19 cellular contexts compared by ENCODE assay signal in the genomic region with DNA sequence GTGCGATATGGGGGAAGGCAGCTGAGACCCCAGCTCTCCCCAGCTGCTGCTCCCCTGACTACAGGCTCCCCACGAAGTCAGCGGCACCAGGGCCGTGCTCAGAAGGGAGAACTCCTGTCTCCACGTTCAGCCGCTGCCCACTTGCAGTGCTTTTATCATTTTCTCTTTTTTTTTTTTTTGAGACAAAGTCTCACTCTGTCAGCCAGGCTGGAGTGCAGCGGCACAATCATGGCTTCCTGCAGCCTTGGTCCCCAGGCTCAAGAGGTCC. TPM values are rescaled to one million over a fixed set of nuclear protein-coding genes. Genes with fewer than 3 reads are reported as not detected.
DNase-seq lines count a peak whose midpoint lies in the region; ATAC-seq and TF ChIP-seq lines count a peak whose summit lies in the region.
"Had no signal": no experiment of that assay in that cellular context is flagged by ENCODE, and none has a peak within 500 bp of the region (broad histone marks: within the 10 kb centered on the region; RNA-seq: fewer than 3 reads in every experiment).

No MANE protein-coding gene starts in this region.

- H3K4me2 ChIP-seq in trophoblast cell (ENCODE audit: low read length), result no peak overlapping the region

- no peak for ATAC-seq in activated CD8-positive, alpha-beta memory T cell treated with anti-CD3 and anti-CD28 coated beads, Interleukin-2, amount 10 ng/mL, durations not matched to agents 7 days and 5 days
- ATAC-seq in activated B cell treated with CpG ODN at 0.5 μM for 24 hours (ENCODE audit: low read depth) (no peak), GM18517 (IDR thresholded peaks at IDR 0.05; ENCODE audit: unreplicated experiment) (no peak)

- peaks cover 0 to 6% (median 2%) of the 10 kb centered on the region in 4 donors for H3K36me3 ChIP-seq in liver (ENCODE audit: control insufficient read depth in 4 of 4, insufficient read depth in 3 of 4, low read depth in 1 of 4, low read length in 3 of 4)
- peaks cover 6 to 9% of the 10 kb centered on the region in 2 experiments for H3K36me3 ChIP-seq in trophoblast cell (ENCODE audit: control insufficient read depth in 1 of 2, insufficient read depth in 2 of 2, low read length in 2 of 2)
- H3K36me3 ChIP-seq: BE2C had no signal

- H2AFZ ChIP-seq in trophoblast cell (ENCODE audit: insufficient read depth, low read length, poor library complexity), result no peak overlapping the region

- peaks cover 4 to 39% (median 15%) of the 10 kb centered on the region in 4 donors for H3K4me1 ChIP-seq in liver (ENCODE audit: control insufficient read depth in 4 of 4, insufficient read depth in 4 of 4, low read length in 3 of 4)
- peaks cover 6 to 13% of the 10 kb centered on the region in 2 experiments for H3K4me1 ChIP-seq in trophoblast cell (ENCODE audit: control insufficient read depth in 1 of 2, insufficient read depth in 2 of 2, low read length in 2 of 2)

- H4K8ac ChIP-seq in trophoblast cell (ENCODE audit: low read depth, low read length), result no peak overlapping the region

- no peak for TF ChIP-seq RAD21 in liver (IDR thresholded peaks at IDR 0.05)

- no peak overlapping the region for H4K91ac ChIP-seq in trophoblast cell (ENCODE audit: low read depth, low read length)

- no peak overlapping the region for H3K18ac ChIP-seq in trophoblast cell (ENCODE audit: low read length)

- no peak overlapping the region for H3K4ac ChIP-seq in trophoblast cell (ENCODE audit: low read depth, low read length)

- H3K4me3 ChIP-seq in liver (ENCODE audit: low read depth in 1 of 3, low read length in 3 of 3) (no peak overlapping the region), trophoblast cell (ENCODE audit: low read depth, low read length) (peak overlapping the region; percentile 14)

- H2BK12ac ChIP-seq in trophoblast cell (ENCODE audit: low read length), result no peak overlapping the region

- H3K23ac ChIP-seq in trophoblast cell (ENCODE audit: low read length), result no peak overlapping the region

- H3K36me3 Mint-ChIP-seq in activated CD8-positive, alpha-beta memory T cell treated with anti-CD3 and anti-CD28 coated beads, Interleukin-2, amount 10 ng/mL, durations not matched to agents 7 days and 5 days, result no peaks in the 10 kb centered on the region
- H3K36me3 Mint-ChIP-seq in activated B cell treated with CpG ODN at 0.5 μM for 24 hours (ENCODE audit: low read depth), result peaks cover 2% of the 10 kb centered on the region

- TF ChIP-seq CTCF in activated B cell treated with CpG ODN at 0.5 μM for 24 hours (IDR thresholded peaks at IDR 0.05), result no peak
- no peak for TF ChIP-seq CTCF in liver (IDR thresholded peaks at IDR 0.05; ENCODE audit: low read depth, low read length, missing input control)

- peaks cover 2% of the 10 kb centered on the region for H3K79me2 ChIP-seq in trophoblast cell (ENCODE audit: control insufficient read depth, insufficient read depth, low read length, poor library complexity)

- no peak overlapping the region for H2AK5ac ChIP-seq in trophoblast cell (ENCODE audit: low read length)

- no peaks in the 10 kb centered on the region for H3K27me3 Mint-ChIP-seq in activated CD8-positive, alpha-beta memory T cell treated with anti-CD3 and anti-CD28 coated beads, Interleukin-2, amount 10 ng/mL, durations not matched to agents 7 days and 5 days
- H3K27me3 Mint-ChIP-seq in activated B cell treated with CpG ODN at 0.5 μM for 24 hours, result no peaks in the 10 kb centered on the region
- H3K27me3 Mint-ChIP-seq: CD4-positive, alpha-beta T cell had no signal

- no peaks in the 10 kb centered on the region for H3K9me3 ChIP-seq in liver (ENCODE audit: control insufficient read depth in 4 of 4, low read length in 3 of 4)
- H3K9me3 ChIP-seq in trophoblast cell (ENCODE audit: insufficient read depth, low read depth, low read length), result peaks cover 4% of the 10 kb centered on the region
- H3K9me3 ChIP-seq: BE2C had no signal

- no peak overlapping the region for H2BK5ac ChIP-seq in trophoblast cell (ENCODE audit: low read depth, low read length, poor library complexity)

- DNase-seq in activated CD8-positive, alpha-beta memory T cell treated with anti-CD3 and anti-CD28 coated beads, Interleukin-2, amount 10 ng/mL, durations not matched to agents 7 days and 5 days, result peak; percentile 37
- no peak for DNase-seq in activated CD8-positive, alpha-beta memory T cell treated with anti-CD3 and anti-CD28 coated beads, Interleukin-2, amount 50 U/mL, for 48 hours
- peak; percentile 4 for DNase-seq in activated B cell treated with CpG ODN at 0.5 μM for 24 hours
- DNase-seq in trophoblast cell, result no peak
- no peak for DNase-seq in COR-L47 (lab: John Stamatoyannopoulos, UW)
- DNase-seq in stimulated activated CD4-positive, alpha-beta T cell treated with anti-CD3 and anti-CD28 coated beads, Interleukin-2, amount 100 ng/mL, for 24 hours, result no peak
- DNase-seq: Calu3, KBM-7, MV-4-11, NCI-H1417, NCI-H187 treated with DMSO at 0.1 percent for 48 hours, NCI-H69, SIG-M5 had no signal

- H3K79me1 ChIP-seq in trophoblast cell (ENCODE audit: low read length), result no peaks in the 10 kb centered on the region

- CTCF ChIA-PET in activated CD8-positive, alpha-beta memory T cell treated with anti-CD3 and anti-CD28 coated beads, Interleukin-2, amount 10 ng/mL, durations not matched to agents 7 days and 5 days (lab: Charles Lee), result no interaction called here
- CTCF ChIA-PET in activated B cell treated with CpG ODN at 0.5 μM for 24 hours (lab: Charles Lee), result no interaction called here

- H3K4me1 Mint-ChIP-seq in activated CD8-positive, alpha-beta memory T cell treated with anti-CD3 and anti-CD28 coated beads, Interleukin-2, amount 10 ng/mL, durations not matched to agents 7 days and 5 days, result no peaks in the 10 kb centered on the region
- peaks cover 2% of the 10 kb centered on the region for H3K4me1 Mint-ChIP-seq in activated B cell treated with CpG ODN at 0.5 μM for 24 hours

- H3K27ac Mint-ChIP-seq in activated CD8-positive, alpha-beta memory T cell treated with anti-CD3 and anti-CD28 coated beads, Interleukin-2, amount 10 ng/mL, durations not matched to agents 7 days and 5 days, result no peak overlapping the region
- H3K27ac Mint-ChIP-seq in activated B cell treated with CpG ODN at 0.5 μM for 24 hours, result no peak overlapping the region
- H3K27ac Mint-ChIP-seq: CD4-positive, alpha-beta T cell had no signal

- H3K9ac ChIP-seq in liver (ENCODE audit: low read depth in 1 of 2, low read length in 2 of 2) (peak overlapping the region in 1 of 2 donors; percentile 34), trophoblast cell (ENCODE audit: low read length) (no peak overlapping the region)

- H3K14ac ChIP-seq in trophoblast cell (ENCODE audit: low read length), result no peak overlapping the region

- POLR2A ChIA-PET in activated B cell treated with CpG ODN at 0.5 μM for 24 hours (lab: Charles Lee), result no interaction called here

- intact Hi-C loops in activated B cell treated with CpG ODN at 0.5 μM for 24 hours (cut with micrococcal nuclease), result no loop called here

- H3K27ac ChIP-seq in liver (ENCODE audit: low read depth in 1 of 2, low read length in 2 of 2) (peak overlapping the region; percentile 83 to 92), trophoblast cell (ENCODE audit: low read depth, low read length) (no peak overlapping the region)
- H3K27ac ChIP-seq: 22Rv1 had no signal

- H3K27me3 ChIP-seq in liver (ENCODE audit: control insufficient read depth in 4 of 4, insufficient read depth in 4 of 4, low read length in 3 of 4), result no peaks in the 10 kb centered on the region
- no peaks in the 10 kb centered on the region for H3K27me3 ChIP-seq in trophoblast cell (ENCODE audit: insufficient read depth, low read length)
- H3K27me3 ChIP-seq: BE2C had no signal

- no peak overlapping the region for H4K12ac ChIP-seq in trophoblast cell (ENCODE audit: low read depth, low read length)

- no peak overlapping the region for H3K4me3 Mint-ChIP-seq in activated CD8-positive, alpha-beta memory T cell treated with anti-CD3 and anti-CD28 coated beads, Interleukin-2, amount 10 ng/mL, durations not matched to agents 7 days and 5 days
- H3K4me3 Mint-ChIP-seq in activated B cell treated with CpG ODN at 0.5 μM for 24 hours, result no peak overlapping the region
- H3K4me3 Mint-ChIP-seq: CD4-positive, alpha-beta T cell had no signal

- 71% methylated on average over 7 of the region's 7 CpGs for WGBS in liver
- no CpG with 5 or more reads among the region's 7 CpGs for WGBS in trophoblast cell (ENCODE audit: extremely low coverage, insufficient coverage, insufficient read length)

- no peaks in the 10 kb centered on the region for H3K9me3 Mint-ChIP-seq in activated CD8-positive, alpha-beta memory T cell treated with anti-CD3 and anti-CD28 coated beads, Interleukin-2, amount 10 ng/mL, durations not matched to agents 7 days and 5 days (ENCODE audit: low read depth)
- no peaks in the 10 kb centered on the region for H3K9me3 Mint-ChIP-seq in activated B cell treated with CpG ODN at 0.5 μM for 24 hours
- H3K9me3 Mint-ChIP-seq: CD4-positive, alpha-beta T cell had no signal

- H2BK120ac ChIP-seq in trophoblast cell (ENCODE audit: insufficient read depth, low read length, poor library complexity), result no peak overlapping the region

RNA-seq across cellular contexts. Expression of a gene that starts 0.9 kb away (rescaled TPM):
- not detected for total RNA-seq in activated CD8-positive, alpha-beta memory T cell treated with anti-CD3 and anti-CD28 coated beads, Interleukin-2, amount 10 ng/mL, durations not matched to agents 7 days and 5 days
- 0.69 and 0.73 TPM in 2 replicates for total RNA-seq in activated B cell treated with CpG ODN at 0.5 μM for 24 hours
- total RNA-seq in liver, result 100 to 1,000 TPM; 168 to 178 TPM
- polyA plus RNA-seq in liver, result 100 to 1,000 TPM; 130 to 182 TPM
- 1.0 and 1.4 TPM in 2 replicates for polyA plus RNA-seq in trophoblast cell (2013)
- polyA plus RNA-seq: AG04450 had no signal

RNA-seq across cellular contexts. Expression of a gene that starts 27.9 kb away (rescaled TPM):
- 1 to 10 TPM; 4.2 to 4.8 TPM for total RNA-seq in activated CD8-positive, alpha-beta memory T cell treated with anti-CD3 and anti-CD28 coated beads, Interleukin-2, amount 10 ng/mL, durations not matched to agents 7 days and 5 days
- total RNA-seq in activated B cell treated with CpG ODN at 0.5 μM for 24 hours (7.5 and 7.9 TPM in 2 replicates), liver (1 to 10 TPM in 1 of 2 donors, under 1 TPM in 1; 0.33 to 3.5 TPM)
- polyA plus RNA-seq in liver, result 1 to 10 TPM in 1 of 2 donors, under 1 TPM in 1; 0.36 to 1.2 TPM
- 22.3 and 23.2 TPM in 2 replicates for polyA plus RNA-seq in trophoblast cell (2013)

RNA-seq across cellular contexts. Expression of a gene that starts 58.4 kb away (rescaled TPM):
- 10 to 100 TPM in 1 of 2 experiments, 1 to 10 TPM in 1; 5.0 to 17.9 TPM for total RNA-seq in activated CD8-positive, alpha-beta memory T cell treated with anti-CD3 and anti-CD28 coated beads, Interleukin-2, amount 10 ng/mL, durations not matched to agents 7 days and 5 days
- 0.40 and 1.4 TPM in 2 replicates for total RNA-seq in activated B cell treated with CpG ODN at 0.5 μM for 24 hours
- 10 to 100 TPM; 39.1 to 44.3 TPM for total RNA-seq in liver
- 10 to 100 TPM in 1 of 2 donors, 1 to 10 TPM in 1; 5.8 to 80.8 TPM for polyA plus RNA-seq in liver
- 53.6 and 55.1 TPM in 2 replicates for polyA plus RNA-seq in trophoblast cell (2013)

Comparison
In these comparisons a context has a peak if more than half of its experiments do, and no peak if none do; other contexts are left out.
1. DNase-seq: peak in activated CD8-positive, alpha-beta memory T cell treated with anti-CD3 and anti-CD28 coated beads, Interleukin-2, amount 10 ng/mL, durations not matched to agents 7 days and 5 days (single experiment) and activated B cell treated with CpG ODN at 0.5 μM for 24 hours (single experiment); none in activated CD8-positive, alpha-beta memory T cell treated with anti-CD3 and anti-CD28 coated beads, Interleukin-2, amount 50 U/mL, for 48 hours (single experiment), trophoblast cell (0 of 2), COR-L47 (single experiment) and stimulated activated CD4-positive, alpha-beta T cell treated with anti-CD3 and anti-CD28 coated beads, Interleukin-2, amount 100 ng/mL, for 24 hours (0 of 2).
2. RNA of a gene that starts 0.9 kb away (total RNA-seq): 168 to 178 TPM in liver; 0.69 to 0.73 TPM in activated B cell treated with CpG ODN at 0.5 μM for 24 hours and not detected in activated CD8-positive, alpha-beta memory T cell treated with anti-CD3 and anti-CD28 coated beads, Interleukin-2, amount 10 ng/mL, durations not matched to agents 7 days and 5 days; every median in the first group is over 10 times any median in the second.